ENCODE assay signal across 5 cellular contexts in the genomic region with DNA sequence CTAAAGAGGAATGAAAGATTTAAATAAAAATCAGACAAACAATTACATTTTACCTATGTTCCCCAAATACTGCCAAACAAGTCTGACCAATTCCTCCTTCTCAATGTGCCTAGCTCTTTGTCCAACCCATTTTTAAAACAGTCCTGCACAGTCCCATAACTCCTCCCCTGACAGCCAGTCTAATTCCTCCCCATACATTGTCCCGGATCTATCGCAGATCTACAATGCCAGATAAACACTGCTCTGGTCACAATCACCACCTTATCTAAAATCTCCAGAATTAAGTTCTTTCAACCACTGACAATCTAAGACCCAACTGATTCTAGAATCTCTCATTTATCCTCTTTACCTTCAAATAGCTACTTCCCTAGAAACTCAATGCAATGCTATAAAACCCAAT.
"Had no signal": no experiment of that assay in that cellular context is flagged by ENCODE, and none has a peak within 500 bp of the region (broad histone marks: within the 10 kb centered on the region; RNA-seq: fewer than 3 reads in every experiment).

No MANE protein-coding gene starts in this region.

- DNase-seq: H9, HCEC 1CT, IMR-90 had no signal

- H3K27ac Mint-ChIP-seq: GM23338, H9 had no signal

- H3K4me3 ChIP-seq: GM23338, K562 had no signal

- ATAC-seq: GM23338, K562 had no signal

- H3K4me1 Mint-ChIP-seq: GM23338, H9 had no signal

- H3K4me3 Mint-ChIP-seq: GM23338, H9 had no signal

- H3K9me3 Mint-ChIP-seq: GM23338 had no signal
